In genomic region chr11:2954263-2954662, GRCh38 we compare ENCODE assay signal across 1 cellular context.
TF ChIP-seq lines count a peak whose summit lies in the region.

No MANE protein-coding gene starts in this region.

TF ChIP-seq in K562, 482 proteins besides CTCF, POLR2A, EP300 and RAD21 (continued from another document):
- TF ChIP-seq ZMIZ1 (IDR thresholded peaks at IDR 0.05; ENCODE audit: low read depth in 2 of 2, low read length in 2 of 2) (no peak), ZNF431 (CRISPR knock-in tag; IDR thresholded peaks at IDR 0.05) (no peak), ZNF583 (CRISPR knock-in tag; IDR thresholded peaks at IDR 0.05) (no peak), JUN (IDR thresholded peaks at IDR 0.05; ENCODE audit: borderline replicate concordance, low read depth, low read length) (no peak), JUN (CRISPR knock-in tag; IDR thresholded peaks at IDR 0.05; ENCODE audit: borderline replicate concordance) (no peak), COPS2 (conservative IDR thresholded peaks at IDR 0.05) (no peak), HMG20B (CRISPR knock-in tag; IDR thresholded peaks at IDR 0.05) (no peak), ZNF518B (CRISPR knock-in tag; IDR thresholded peaks at IDR 0.05) (no peak), CEBPG (CRISPR knock-in tag; IDR thresholded peaks at IDR 0.05) (no peak), CEBPG (tag; conservative IDR thresholded peaks at IDR 0.05 in 1 of 2, IDR thresholded peaks at IDR 0.05 in 1 of 2) (0 out of 4 replicates have a peak, but pooled peaks of 1 of the 2 experiments have one; percentile 35)
- TF ChIP-seq, protein P1, sequence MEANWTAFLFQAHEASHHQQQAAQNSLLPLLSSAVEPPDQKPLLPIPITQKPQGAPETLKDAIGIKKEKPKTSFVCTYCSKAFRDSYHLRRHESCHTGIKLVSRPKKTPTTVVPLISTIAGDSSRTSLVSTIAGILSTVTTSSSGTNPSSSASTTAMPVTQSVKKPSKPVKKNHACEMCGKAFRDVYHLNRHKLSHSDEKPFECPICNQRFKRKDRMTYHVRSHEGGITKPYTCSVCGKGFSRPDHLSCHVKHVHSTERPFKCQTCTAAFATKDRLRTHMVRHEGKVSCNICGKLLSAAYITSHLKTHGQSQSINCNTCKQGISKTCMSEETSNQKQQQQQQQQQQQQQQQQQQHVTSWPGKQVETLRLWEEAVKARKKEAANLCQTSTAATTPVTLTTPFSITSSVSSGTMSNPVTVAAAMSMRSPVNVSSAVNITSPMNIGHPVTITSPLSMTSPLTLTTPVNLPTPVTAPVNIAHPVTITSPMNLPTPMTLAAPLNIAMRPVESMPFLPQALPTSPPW (CRISPR knock-in tag; IDR thresholded peaks at IDR 0.05): peak; percentile 75
- TF ChIP-seq, protein P2, sequence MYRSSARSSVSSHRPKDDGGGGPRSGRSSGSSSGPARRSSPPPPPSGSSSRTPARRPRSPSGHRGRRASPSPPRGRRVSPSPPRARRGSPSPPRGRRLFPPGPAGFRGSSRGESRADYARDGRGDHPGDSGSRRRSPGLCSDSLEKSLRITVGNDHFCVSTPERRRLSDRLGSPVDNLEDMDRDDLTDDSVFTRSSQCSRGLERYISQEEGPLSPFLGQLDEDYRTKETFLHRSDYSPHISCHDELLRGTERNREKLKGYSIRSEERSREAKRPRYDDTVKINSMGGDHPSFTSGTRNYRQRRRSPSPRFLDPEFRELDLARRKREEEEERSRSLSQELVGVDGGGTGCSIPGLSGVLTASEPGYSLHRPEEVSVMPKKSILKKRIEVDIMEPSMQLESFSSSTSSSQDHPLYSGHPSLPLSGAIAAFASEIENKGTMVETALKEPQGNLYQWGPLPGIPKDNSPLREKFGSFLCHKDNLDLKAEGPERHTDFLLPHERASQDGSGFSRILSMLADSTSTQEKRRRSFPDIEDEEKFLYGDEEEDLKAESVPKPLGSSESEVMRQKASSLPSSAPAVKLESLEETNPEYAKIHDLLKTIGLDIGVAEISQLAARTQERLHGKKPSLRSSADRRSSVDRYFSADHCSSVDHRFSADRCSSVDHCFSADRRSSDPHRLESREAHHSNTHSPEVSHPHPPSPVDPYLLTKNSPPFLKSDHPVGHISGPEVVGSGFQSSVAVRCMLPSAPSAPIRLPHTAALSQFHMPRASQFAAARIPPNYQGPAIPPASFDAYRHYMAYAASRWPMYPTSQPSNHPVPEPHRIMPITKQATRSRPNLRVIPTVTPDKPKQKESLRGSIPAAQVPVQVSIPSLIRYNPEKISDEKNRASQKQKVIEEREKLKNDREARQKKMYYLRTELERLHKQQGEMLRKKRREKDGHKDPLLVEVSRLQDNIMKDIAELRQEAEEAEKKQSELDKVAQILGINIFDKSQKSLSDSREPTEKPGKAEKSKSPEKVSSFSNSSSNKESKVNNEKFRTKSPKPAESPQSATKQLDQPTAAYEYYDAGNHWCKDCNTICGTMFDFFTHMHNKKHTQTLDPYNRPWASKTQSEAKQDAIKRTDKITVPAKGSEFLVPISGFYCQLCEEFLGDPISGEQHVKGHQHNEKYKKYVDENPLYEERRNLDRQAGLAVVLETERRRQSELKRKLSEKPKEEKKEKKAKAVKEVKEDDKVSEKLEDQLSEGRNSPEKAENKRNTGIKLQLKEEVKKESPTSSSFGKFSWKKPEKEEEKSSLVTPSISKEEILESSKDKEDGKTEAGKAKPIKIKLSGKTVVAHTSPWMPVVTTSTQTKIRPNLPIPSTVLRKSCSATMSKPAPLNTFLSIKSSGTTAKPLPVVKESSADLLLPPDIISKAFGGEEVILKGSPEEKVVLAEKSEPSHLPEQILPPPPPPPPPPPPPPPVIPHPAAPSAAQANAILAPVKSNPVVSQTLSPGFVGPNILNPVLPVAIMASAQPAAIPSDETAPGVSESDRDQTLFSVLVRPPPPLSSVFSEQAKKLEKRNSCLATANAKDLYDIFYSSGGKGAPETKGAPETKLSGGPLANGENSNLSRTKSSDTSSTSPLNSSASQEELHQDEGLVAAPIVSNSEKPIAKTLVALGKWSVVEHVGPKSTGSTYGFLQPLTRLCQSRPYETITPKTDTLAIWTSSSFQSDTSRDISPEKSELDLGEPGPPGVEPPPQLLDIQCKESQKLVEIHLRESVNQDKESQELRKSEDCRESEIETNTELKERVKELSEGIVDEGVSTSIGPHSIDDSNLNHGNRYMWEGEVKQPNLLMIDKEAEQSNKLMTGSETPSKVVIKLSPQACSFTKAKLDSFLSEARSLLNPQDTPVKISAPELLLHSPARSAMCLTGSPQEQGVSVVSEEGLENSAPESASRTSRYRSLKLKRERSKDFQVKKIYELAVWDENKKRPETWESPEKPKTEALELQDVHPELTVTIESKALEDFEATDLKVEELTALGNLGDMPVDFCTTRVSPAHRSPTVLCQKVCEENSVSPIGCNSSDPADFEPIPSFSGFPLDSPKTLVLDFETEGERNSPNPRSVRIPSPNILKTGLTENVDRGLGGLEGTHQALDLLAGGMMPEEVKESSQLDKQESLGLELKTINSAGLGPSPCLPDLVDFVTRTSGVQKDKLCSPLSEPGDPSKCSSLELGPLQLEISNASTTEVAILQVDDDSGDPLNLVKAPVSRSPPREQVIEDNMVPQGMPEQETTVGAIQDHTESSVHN (IDR thresholded peaks at IDR 0.05; ENCODE audit: borderline replicate concordance in 1 of 2, low read depth in 1 of 2): no peak
- TF ChIP-seq, protein P3, sequence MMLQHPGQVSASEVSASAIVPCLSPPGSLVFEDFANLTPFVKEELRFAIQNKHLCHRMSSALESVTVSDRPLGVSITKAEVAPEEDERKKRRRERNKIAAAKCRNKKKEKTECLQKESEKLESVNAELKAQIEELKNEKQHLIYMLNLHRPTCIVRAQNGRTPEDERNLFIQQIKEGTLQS (IDR thresholded peaks at IDR 0.05): peak; percentile 69
- TF ChIP-seq, protein P3 (CRISPR knock-in tag; conservative IDR thresholded peaks at IDR 0.05): no peak
TF ChIP-seq in K562: peak in this region for 5.
